12 cellular contexts compared by ENCODE assay signal in genomic region chr11:132080121-132080520, GRCh38.
"Had no signal": no experiment of that assay in that cellular context is flagged by ENCODE, and none has a peak within 500 bp of the region (broad histone marks: within the 10 kb centered on the region; RNA-seq: fewer than 3 reads in every experiment).

No MANE protein-coding gene starts in this region.

- H3K27ac ChIP-seq: pancreas, sigmoid colon, thyroid gland had no signal

- H3K4me3 ChIP-seq: pancreas, sigmoid colon, thyroid gland had no signal

- H3K36me3 ChIP-seq: pancreas, sigmoid colon, thyroid gland had no signal

- H3K4me1 ChIP-seq: pancreas, sigmoid colon, thyroid gland had no signal

- H3K9me3 ChIP-seq: pancreas, thyroid gland had no signal

- H3K27me3 ChIP-seq: pancreas, sigmoid colon, thyroid gland had no signal

- DNase-seq: activated CD4-positive, alpha-beta T cell treated with anti-CD3 and anti-CD28 coated beads for 48 hours; activated CD8-positive, alpha-beta memory T cell treated with anti-CD3 and anti-CD28 coated beads, Interleukin-2, amount 50 U/mL, for 48 hours; activated naive CD8-positive, alpha-beta T cell treated with anti-CD3 and anti-CD28 coated beads for 36 hours; amygdala; cerebellar nuclear complex; effector memory CD4-positive, alpha-beta T cell; islet precursor cell; naive thymus-derived CD8-positive, alpha-beta T cell; pancreas; sigmoid colon; T-helper 2 cell; thyroid gland had no signal
